In the genomic region with DNA sequence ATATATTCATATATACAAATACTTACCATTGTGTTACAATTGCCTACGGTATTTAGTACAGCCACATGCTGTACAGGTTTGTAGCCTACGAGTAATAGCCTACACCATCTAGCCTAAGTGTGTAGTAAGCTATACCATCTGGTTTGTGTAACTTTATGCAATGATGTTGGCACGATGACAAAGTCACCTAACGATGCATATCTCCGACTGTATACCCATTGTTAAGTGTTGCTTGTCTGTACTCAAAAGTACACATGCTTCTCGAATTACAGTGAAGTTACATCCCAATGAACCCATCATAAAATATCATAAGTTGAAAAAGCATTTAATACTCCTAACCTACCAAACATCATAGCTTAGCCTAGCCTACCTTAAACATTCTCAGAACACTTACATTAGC, we compare ENCODE assay signal across 31 cellular contexts.
"Had no signal": no experiment of that assay in that cellular context is flagged by ENCODE, and none has a peak within 500 bp of the region (broad histone marks: within the 10 kb centered on the region; RNA-seq: fewer than 3 reads in every experiment).

No MANE protein-coding gene starts in this region.

- H3K27me3 Mint-ChIP-seq: dendritic cell treated with granulocyte-macrophage colony-stimulating factor and Interleukin-4, amounts not matched to agents 40 ng/mL and 50 ng/mL, for 4 days; naive thymus-derived CD8-positive, alpha-beta T cell; stimulated activated memory B cell treated with anti-CD40 and anti-IgM and Interleukin-4, amounts not matched to agents 10 μg/mL and 1 μg/mL and 100 μg/mL, for 72 hours had no signal

- H3K4me1 ChIP-seq: breast epithelium, pancreas, prostate gland, stomach, tibial artery, upper lobe of right lung had no signal

- H3K9me3 ChIP-seq: pancreas, prostate gland, tibial artery, upper lobe of right lung had no signal

- H3K27ac ChIP-seq: breast epithelium, pancreas, prostate gland, skin epidermis, stomach, tibial artery, upper lobe of right lung had no signal

- DNase-seq: activated CD4-positive, alpha-beta T cell treated with anti-CD3 and anti-CD28 coated beads for 36 hours; activated CD4-positive, CD25-positive, alpha-beta regulatory T cell; activated naive CD4-positive, alpha-beta T cell; activated T-cell treated with anti-CD3 and anti-CD28 coated beads for 4 hours; activated T-cell treated with anti-CD3 and anti-CD28 coated beads, Interleukin-2, amount 50 U/mL, for 72 hours; endodermal cell; foreskin fibroblast; head of caudate nucleus; hippocampal formation; left cardiac atrium; midbrain; naive thymus-derived CD8-positive, alpha-beta T cell; nucleus accumbens; pancreas; retina; stimulated activated CD4-positive, alpha-beta T cell treated with anti-CD3 and anti-CD28 coated beads, Interleukin-4, amount 100 ng/mL, for 4 hours; stimulated activated CD8-positive, alpha-beta memory T cell treated with anti-CD3 and anti-CD28 coated beads, Interleukin-4, amount 100 ng/mL, for 48 hours; stomach; tibial artery; upper lobe of right lung had no signal

- H3K36me3 ChIP-seq: breast epithelium, pancreas, prostate gland, stomach, tibial artery, upper lobe of right lung had no signal

- H3K4me1 Mint-ChIP-seq: central memory CD8-positive, alpha-beta T cell; endodermal cell; memory B cell; naive thymus-derived CD8-positive, alpha-beta T cell; neural crest cell had no signal

- H3K27me3 ChIP-seq: breast epithelium, pancreas, stomach, tibial artery, upper lobe of right lung had no signal

- ATAC-seq: activated CD4-positive, alpha-beta T cell treated with anti-CD3 and anti-CD28 coated beads for 36 hours; activated naive CD4-positive, alpha-beta T cell treated with anti-CD3 and anti-CD28 coated beads, Interleukin-2, amount 50 U/mL, for 72 hours; activated T-cell treated with anti-CD3 and anti-CD28 coated beads, Interleukin-2, amount 50 U/mL, for 72 hours; esophagus mucosa; left cardiac atrium; naive thymus-derived CD8-positive, alpha-beta T cell; pancreas; sciatic nerve; stimulated activated memory B cell treated with anti-CD40 and anti-IgM and Interleukin-4, amounts not matched to agents 10 μg/mL and 1 μg/mL and 100 μg/mL, for 72 hours; upper lobe of right lung had no signal

- H3K36me3 Mint-ChIP-seq: memory B cell; stimulated activated memory B cell treated with anti-CD40 and anti-IgM and Interleukin-4, amounts not matched to agents 10 μg/mL and 1 μg/mL and 100 μg/mL, for 72 hours had no signal

- H3K4me3 ChIP-seq: breast epithelium, pancreas, prostate gland, skin epidermis, stomach, tibial artery, upper lobe of right lung had no signal

- H3K27ac Mint-ChIP-seq: activated CD4-positive, alpha-beta T cell treated with anti-CD3 and anti-CD28 coated beads for 36 hours; activated naive CD4-positive, alpha-beta T cell treated with anti-CD3 and anti-CD28 coated beads, Interleukin-2, amount 50 U/mL, for 72 hours; activated T-cell treated with anti-CD3 and anti-CD28 coated beads, Interleukin-2, amount 50 U/mL, for 72 hours; dendritic cell treated with granulocyte-macrophage colony-stimulating factor and Interleukin-4, amounts not matched to agents 40 ng/mL and 50 ng/mL, for 4 days; endodermal cell; memory B cell; naive thymus-derived CD8-positive, alpha-beta T cell; stimulated activated memory B cell treated with anti-CD40 and anti-IgM and Interleukin-4, amounts not matched to agents 10 μg/mL and 1 μg/mL and 100 μg/mL, for 72 hours had no signal

- H3K9me3 Mint-ChIP-seq: central memory CD8-positive, alpha-beta T cell; dendritic cell treated with granulocyte-macrophage colony-stimulating factor and Interleukin-4, amounts not matched to agents 40 ng/mL and 50 ng/mL, for 4 days; endodermal cell; memory B cell; stimulated activated memory B cell treated with anti-CD40 and anti-IgM and Interleukin-4, amounts not matched to agents 10 μg/mL and 1 μg/mL and 100 μg/mL, for 72 hours had no signal

- H3K4me3 Mint-ChIP-seq: activated CD4-positive, alpha-beta T cell treated with anti-CD3 and anti-CD28 coated beads for 36 hours; activated T-cell treated with anti-CD3 and anti-CD28 coated beads, Interleukin-2, amount 50 U/mL, for 72 hours; central memory CD8-positive, alpha-beta T cell; dendritic cell treated with granulocyte-macrophage colony-stimulating factor and Interleukin-4, amounts not matched to agents 40 ng/mL and 50 ng/mL, for 4 days; endodermal cell; memory B cell; naive thymus-derived CD8-positive, alpha-beta T cell; neural crest cell; stimulated activated memory B cell treated with anti-CD40 and anti-IgM and Interleukin-4, amounts not matched to agents 10 μg/mL and 1 μg/mL and 100 μg/mL, for 72 hours had no signal
